36 cellular contexts compared by ENCODE assay signal in genomic region chr7:12889391-12889790, GRCh38.
DNase-seq lines count a peak whose midpoint lies in the region; ATAC-seq, FAIRE-seq and TF ChIP-seq lines count a peak whose summit lies in the region.
"Had no signal": no experiment of that assay in that cellular context is flagged by ENCODE, and none has a peak within 500 bp of the region (broad histone marks: within the 10 kb centered on the region; RNA-seq: fewer than 3 reads in every experiment).

No MANE protein-coding gene starts in this region.

- H3K4me2 ChIP-seq in HCT116 (ENCODE audit: low read length), result peak overlapping the region; percentile 18; the same call in 1 of the 2 replicates
- peak overlapping the region; percentile 18 for H3K4me2 ChIP-seq in astrocyte (ENCODE audit: low read length)
- H3K4me2 ChIP-seq in smooth muscle cell, result peak overlapping the region; percentile 14

- 90% methylated on average over 4 of the region's 4 CpGs for WGBS in smooth muscle cell (ENCODE audit: low lambda C conversion rate)

- no peak for FAIRE-seq in astrocyte (lab: Jason Lieb, UNC)
- FAIRE-seq: colon, GM18507, TTC549 had no signal

- no peak overlapping the region for H3K4me3 Mint-ChIP-seq in astrocyte (ENCODE audit: unreplicated experiment)
- H3K4me3 Mint-ChIP-seq: activated CD4-positive, alpha-beta memory T cell treated with anti-CD3 and anti-CD28 coated beads for 36 hours; activated naive CD8-positive, alpha-beta T cell; brain; CD4-positive, alpha-beta memory T cell; IgD-negative memory B cell; neural crest cell; T-cell had no signal

- H3K4me1 ChIP-seq in HCT116 (ENCODE audit: control insufficient read depth in 1 of 2, insufficient read depth in 2 of 2, low read length in 2 of 2) (peaks cover 6 to 31% of the 10 kb centered on the region in 2 experiments), astrocyte (ENCODE audit: insufficient read depth, low read length) (peaks cover 8% of the 10 kb centered on the region), smooth muscle cell (ENCODE audit: low read depth) (peaks cover 4% of the 10 kb centered on the region)
- H3K4me1 ChIP-seq: lower lobe of right lung, stomach had no signal

- peaks cover 4% of the 10 kb centered on the region for H3F3A ChIP-seq in smooth muscle cell (ENCODE audit: low read depth)

- intact Hi-C loops in HCT116 (cut with micrococcal nuclease), result no loop called here

- no peak overlapping the region for H3K4me3 ChIP-seq in HCT116 (replicated peaks in 1 of 2; ENCODE audit: low read depth in 1 of 2, low read length in 2 of 2)
- H3K4me3 ChIP-seq in astrocyte (ENCODE audit: insufficient read depth, low read depth, low read length), result no peak overlapping the region
- H3K4me3 ChIP-seq in fibroblast of the aortic adventitia (ENCODE audit: low read depth, low read length), result no peak overlapping the region
- H3K4me3 ChIP-seq in smooth muscle cell, result no peak overlapping the region
- H3K4me3 ChIP-seq: lower lobe of right lung, stomach, transverse colon had no signal

- no peaks in the 10 kb centered on the region for H3K9me2 ChIP-seq in HCT116 (ENCODE audit: insufficient read depth)

- no peaks in the 10 kb centered on the region for H3K79me2 ChIP-seq in HCT116 (ENCODE audit: insufficient read depth, low read length)
- H3K79me2 ChIP-seq in astrocyte (ENCODE audit: insufficient read depth, low read length), result no peaks in the 10 kb centered on the region
- H3K79me2 ChIP-seq in smooth muscle cell (ENCODE audit: low read depth), result no peaks in the 10 kb centered on the region

- no peak for TF ChIP-seq POLR2A in HCT116 (IDR thresholded peaks at IDR 0.05; ENCODE audit: borderline replicate concordance, extremely low read depth, insufficient read depth, insufficient read length)

- ATAC-seq in HCT116, result no peak
- no peak for ATAC-seq in GM19351 (IDR thresholded peaks at IDR 0.05; ENCODE audit: unreplicated experiment)
- ATAC-seq: activated CD4-positive, CD25-positive, alpha-beta regulatory T cell treated with anti-CD3 and anti-CD28 coated beads, Interleukin-2, amount 50 U/mL, for 24 hours; lower lobe of right lung; sciatic nerve; T-cell had no signal

- POLR2A ChIA-PET in HCT116 (lab: Charles Lee), result no interaction called here

- CTCF ChIA-PET in HCT116 (lab: Charles Lee), result no interaction called here

- no TSS peak for BruUV-seq in HCT116 (replicated peaks; lab: Mats Ljungman, UMichigan)

- peaks cover 2% of the 10 kb centered on the region for H3K9me3 Mint-ChIP-seq in astrocyte (ENCODE audit: unreplicated experiment)
- H3K9me3 Mint-ChIP-seq: activated CD4-positive, alpha-beta memory T cell treated with anti-CD3 and anti-CD28 coated beads for 36 hours; activated T-helper 2 cell treated with anti-CD3 and anti-CD28 coated beads, Interferon-gamma antibody, Interleukin-2, Interleukin-4, amounts not matched to agents 10 μg/mL and 5 μg/mL and 100 μg/mL, durations not matched to agents 14 hours and 24 hours and 36 hours; CD4-positive, alpha-beta memory T cell; neural crest cell; T-cell had no signal

- TF ChIP-seq RAD21 in HCT116 (IDR thresholded peaks at IDR 0.05; ENCODE audit: low read depth), result no peak

- TF ChIP-seq CTCF in HCT116 (IDR thresholded peaks at IDR 0.05 in 2 of 3, conservative IDR thresholded peaks at IDR 0.05 in 1 of 3; ENCODE audit: borderline replicate concordance in 1 of 3, insufficient read depth in 1 of 3, low read depth in 2 of 3, low read length in 2 of 3) (no peak), astrocyte (IDR thresholded peaks at IDR 0.05; ENCODE audit: insufficient read depth, low read depth, low read length) (no peak), fibroblast of the aortic adventitia (IDR thresholded peaks at IDR 0.05; ENCODE audit: insufficient read depth, low read length) (no peak), smooth muscle cell (IDR thresholded peaks at IDR 0.05; ENCODE audit: borderline replicate concordance, insufficient read depth, poor library complexity, severe bottlenecking) (no peak)

- peaks cover 21% of the 10 kb centered on the region for H3K4me1 Mint-ChIP-seq in astrocyte (ENCODE audit: low read depth, unreplicated experiment)
- H3K4me1 Mint-ChIP-seq: CD4-positive, alpha-beta memory T cell; IgD-negative memory B cell; neural crest cell; T-cell had no signal

- H3K27ac ChIP-seq in HCT116 (ENCODE audit: low read depth, low read length) (no peak overlapping the region), astrocyte (ENCODE audit: low read depth, low read length) (peak overlapping the region; percentile 40), smooth muscle cell (ENCODE audit: low read depth) (peak overlapping the region; percentile 73)
- H3K27ac ChIP-seq: lower lobe of right lung, stomach, transverse colon had no signal

- no peaks in the 10 kb centered on the region for H3K27me3 ChIP-seq in HCT116 (ENCODE audit: insufficient read depth, low read length)
- no peaks in the 10 kb centered on the region for H3K27me3 ChIP-seq in astrocyte (ENCODE audit: insufficient read depth, low read length)
- H3K27me3 ChIP-seq in smooth muscle cell (ENCODE audit: low read depth), result no peaks in the 10 kb centered on the region
- H3K27me3 ChIP-seq: stomach, transverse colon had no signal

- H2AFZ ChIP-seq in HCT116 (ENCODE audit: low read depth, low read length, poor library complexity, severe bottlenecking) (peak overlapping the region; percentile 14), astrocyte (ENCODE audit: low read depth, low read length) (no peak overlapping the region), smooth muscle cell (ENCODE audit: low read depth) (no peak overlapping the region)

- DNase-seq in HCT116 (ENCODE audit: low read depth, low spot score) (no peak), astrocyte (ENCODE audit: low read depth) (peak; percentile 51), fibroblast of the aortic adventitia (ENCODE audit: low read depth) (peak; percentile 58), smooth muscle cell (lab: John Stamatoyannopoulos, UW; ENCODE audit: unreplicated experiment) (no peak), iPS-NIHi11 (ENCODE audit: low spot score) (no peak), NCI-H446 (lab: John Stamatoyannopoulos, UW) (no peak), NCI-H1092 (lab: John Stamatoyannopoulos, UW) (no peak)
- DNase-seq: activated CD4-positive, alpha-beta memory T cell treated with anti-CD3 and anti-CD28 coated beads for 36 hours; activated CD8-positive, alpha-beta memory T cell treated with anti-CD3 and anti-CD28 coated beads, Interleukin-2, amount 50 U/mL, for 48 hours; AML-193; CD4-positive, alpha-beta memory T cell; DMS 273 treated with DMSO at 0.1 percent for 48 hours; effector memory CD4-positive, alpha-beta T cell; GF-D8; H7; kidney glomerular epithelial cell; lower lobe of right lung; NCI-H1417 treated with DMSO at 0.1 percent for 48 hours; NCI-H510A treated with DMSO at 0.1 percent for 48 hours; NK-92 treated with Interleukin-12 subunit alpha and Interleukin-12 subunit beta, amount 100 ng/mL, for 24 hours; SIG-M5; stomach; T-cell; transverse colon had no signal

- no peaks in the 10 kb centered on the region for H3K36me3 Mint-ChIP-seq in astrocyte (ENCODE audit: low read depth, unreplicated experiment)
- H3K36me3 Mint-ChIP-seq: activated CD4-positive, alpha-beta memory T cell treated with anti-CD3 and anti-CD28 coated beads for 36 hours; activated naive CD8-positive, alpha-beta T cell; brain; CD4-positive, alpha-beta memory T cell; IgD-negative memory B cell; T-cell had no signal

- peak overlapping the region; percentile 60 for H3K27ac Mint-ChIP-seq in astrocyte (ENCODE audit: unreplicated experiment)
- H3K27ac Mint-ChIP-seq: activated CD4-positive, alpha-beta memory T cell treated with anti-CD3 and anti-CD28 coated beads for 36 hours; activated naive CD8-positive, alpha-beta T cell; activated T-helper 2 cell treated with anti-CD3 and anti-CD28 coated beads, Interferon-gamma antibody, Interleukin-2, Interleukin-4, amounts not matched to agents 10 μg/mL and 5 μg/mL and 100 μg/mL, durations not matched to agents 14 hours and 24 hours and 36 hours; brain; CD4-positive, alpha-beta memory T cell; IgD-negative memory B cell; progenitor cell of endocrine pancreas; T-cell had no signal

- no peaks in the 10 kb centered on the region for H3K9me3 ChIP-seq in HCT116 (ENCODE audit: control insufficient read depth in 1 of 2, insufficient read depth in 1 of 2, low read depth in 1 of 2, low read length in 2 of 2)
- no peaks in the 10 kb centered on the region for H3K9me3 ChIP-seq in astrocyte (ENCODE audit: insufficient read depth, low read depth, low read length)
- H3K9me3 ChIP-seq in smooth muscle cell (replicated peaks; ENCODE audit: low read depth), result no peaks in the 10 kb centered on the region
- H3K9me3 ChIP-seq: lower lobe of right lung, stomach, transverse colon had no signal

- no peaks in the 10 kb centered on the region for H3K27me3 Mint-ChIP-seq in astrocyte (ENCODE audit: low read depth, unreplicated experiment)
- H3K27me3 Mint-ChIP-seq: CD4-positive, alpha-beta memory T cell; IgD-negative memory B cell; progenitor cell of endocrine pancreas had no signal

- H4K20me1 ChIP-seq in HCT116 (ENCODE audit: insufficient read depth) (no peaks in the 10 kb centered on the region), astrocyte (ENCODE audit: insufficient read depth, low read length) (no peaks in the 10 kb centered on the region), smooth muscle cell (ENCODE audit: low read depth) (no peaks in the 10 kb centered on the region)

- RAD21 ChIA-PET in HCT116 (lab: Charles Lee; ENCODE audit: low non-redundant PET in 1 of 2, low total read pairs in 2 of 2, uncharacterized antibody in 2 of 2, unreplicated experiment in 2 of 2), result no interaction called here

- H3K9ac ChIP-seq in HCT116 (ENCODE audit: low read length) (no peak overlapping the region), astrocyte (ENCODE audit: low read length) (no peak overlapping the region), smooth muscle cell (ENCODE audit: low read depth) (peak overlapping the region; percentile 49)

- H3K36me3 ChIP-seq in HCT116 (ENCODE audit: control insufficient read depth in 1 of 2, insufficient read depth in 2 of 2, low read length in 2 of 2) (no peaks in the 10 kb centered on the region), astrocyte (ENCODE audit: insufficient read depth, low read length) (no peaks in the 10 kb centered on the region), smooth muscle cell (ENCODE audit: low read depth) (no peaks in the 10 kb centered on the region)
- H3K36me3 ChIP-seq: lower lobe of right lung, stomach, transverse colon had no signal

TF ChIP-seq in HCT116, 20 proteins besides CTCF, POLR2A, EP300 and RAD21:
- no peak for TF ChIP-seq EZH2phosphoT487 (IDR thresholded peaks at IDR 0.05; ENCODE audit: borderline replicate concordance)
- TF ChIP-seq SIN3A (IDR thresholded peaks at IDR 0.05; ENCODE audit: low read depth), result no peak
- no peak for TF ChIP-seq SP1 (IDR thresholded peaks at IDR 0.05; ENCODE audit: low read depth)
TF ChIP-seq in HCT116: peak in this region for 0.

Comparison
In these comparisons a context has a peak if more than half of its experiments do, and no peak if none do; other contexts are left out.
1. DNase-seq: peak in astrocyte (single experiment) and fibroblast of the aortic adventitia (single experiment); none in HCT116 (single experiment), smooth muscle cell (single experiment), iPS-NIHi11 (single experiment), NCI-H446 (0 of 2) and NCI-H1092 (single experiment).
2. Peak in every context shown above with its lines, with median percentiles within 50 percentile points of each other: H3K4me2 ChIP-seq.